11 cellular contexts compared by ENCODE assay signal in genomic region chr6:109318328-109318876, GRCh38.
DNase-seq lines count a peak whose midpoint lies in the region; ATAC-seq and TF ChIP-seq lines count a peak whose summit lies in the region.
"Had no signal": no experiment of that assay in that cellular context is flagged by ENCODE, and none has a peak within 500 bp of the region (broad histone marks: within the 10 kb centered on the region; RNA-seq: fewer than 3 reads in every experiment).

No MANE protein-coding gene starts in this region.

- H3K9ac ChIP-seq in Loucy (ENCODE audit: low read depth, low read length, poor library complexity, severe bottlenecking): no peak overlapping the region

- peak overlapping the region; percentile 35; the same call in 1 of the 2 replicates for H2AFZ ChIP-seq in Loucy (ENCODE audit: low read length)

- no peaks in the 10 kb centered on the region for H3K27me3 ChIP-seq in Loucy (ENCODE audit: insufficient read depth, low read length, poor library complexity, severe bottlenecking)
- H3K27me3 ChIP-seq in Peyer's patch: no peaks in the 10 kb centered on the region

- intact Hi-C loops in left colon (cut with DNase I, micrococcal nuclease) (no loop called here), CD14-positive monocyte (cut with micrococcal nuclease) (no loop called here)

- peaks cover 0 to 3% (median 0%) of the 10 kb centered on the region in 7 donors for H3K9me3 Mint-ChIP-seq in CD14-positive monocyte
- H3K9me3 Mint-ChIP-seq: activated B cell treated with CpG ODN at 0.5 μM for 24 hours; activated naive CD4-positive, alpha-beta T cell treated with anti-CD3 and anti-CD28 coated beads for 36 hours; effector memory CD8-positive, alpha-beta T cell had no signal

- H3K4me3 Mint-ChIP-seq in CD14-positive monocyte: peak overlapping the region in 1 of 2 donors; percentile 39
- H3K4me3 Mint-ChIP-seq: activated B cell treated with CpG ODN at 0.5 μM for 24 hours; activated naive CD4-positive, alpha-beta T cell treated with anti-CD3 and anti-CD28 coated beads for 36 hours; effector memory CD8-positive, alpha-beta T cell had no signal

- peak in 2 of 3 donors; percentile 81 to 82 for DNase-seq in Peyer's patch
- DNase-seq in left colon: peak; percentile 73 to 86
- DNase-seq in substantia nigra (lab: John Stamatoyannopoulos, UW): peak; percentile 24 to 93 (median 65)
- DNase-seq in CD14-positive monocyte (ENCODE audit: low spot score): no peak
- DNase-seq in cerebellar nuclear complex (lab: John Stamatoyannopoulos, UW): no peak
- DNase-seq in germinal center (ENCODE audit: low spot score): no peak
- no peak for DNase-seq in GF-D8 (lab: John Stamatoyannopoulos, UW)
- DNase-seq: activated B cell treated with CpG ODN at 0.5 μM for 24 hours; activated naive CD4-positive, alpha-beta T cell treated with anti-CD3 and anti-CD28 coated beads for 36 hours; effector memory CD8-positive, alpha-beta T cell had no signal

- peaks cover 19% of the 10 kb centered on the region for H3K4me1 Mint-ChIP-seq in CD14-positive monocyte

- peaks cover 29% of the 10 kb centered on the region for H3K4me1 ChIP-seq in Loucy (ENCODE audit: insufficient read depth, low read length, poor library complexity, severe bottlenecking)
- peaks cover 0 to 25% (median 0%) of the 10 kb centered on the region in 4 donors for H3K4me1 ChIP-seq in Peyer's patch

- H3F3A ChIP-seq in Loucy (ENCODE audit: low read depth): no peaks in the 10 kb centered on the region

- no peaks in the 10 kb centered on the region for H3K36me3 ChIP-seq in Loucy (ENCODE audit: insufficient read depth, low read length)
- no peaks in the 10 kb centered on the region for H3K36me3 ChIP-seq in Peyer's patch

- H3K27ac ChIP-seq in Peyer's patch: peak overlapping the region in 3 of 4 donors; percentile 56 to 90 (median 86)
- H3K27ac ChIP-seq in substantia nigra (ENCODE audit: low read depth, low read length, poor library complexity, severe bottlenecking): peak overlapping the region; percentile 99

- H3K4me3 ChIP-seq in Loucy (ENCODE audit: low read length, poor library complexity, severe bottlenecking) (no peak overlapping the region), Peyer's patch (no peak overlapping the region)

- no peaks in the 10 kb centered on the region for H3K9me3 ChIP-seq in Loucy (ENCODE audit: insufficient read depth, low read depth, low read length)
- H3K9me3 ChIP-seq in Peyer's patch: no peaks in the 10 kb centered on the region

- H3K36me3 Mint-ChIP-seq in CD14-positive monocyte: peaks cover 0 to 3% of the 10 kb centered on the region in 2 donors

- TF ChIP-seq CTCF in Loucy (conservative IDR thresholded peaks at IDR 0.05; ENCODE audit: low read length) (no peak), Peyer's patch (IDR thresholded peaks at IDR 0.05) (no peak), CD14-positive monocyte (IDR thresholded peaks at IDR 0.05) (no peak)

- TF ChIP-seq POLR2A in Peyer's patch (IDR thresholded peaks at IDR 0.05): peak; percentile 33 to 44

- H3K27me3 Mint-ChIP-seq in CD14-positive monocyte (ENCODE audit: low read depth in 3 of 3): peaks cover 0 to 2% (median 0%) of the 10 kb centered on the region in 3 donors
- H3K27me3 Mint-ChIP-seq: activated B cell treated with CpG ODN at 0.5 μM for 24 hours had no signal

- ATAC-seq in left colon: peak; percentile 93
- ATAC-seq: effector memory CD8-positive, alpha-beta T cell had no signal

- peak overlapping the region; percentile 22 for H3K4me2 ChIP-seq in Loucy (ENCODE audit: low read depth, low read length, poor library complexity, severe bottlenecking)

- no peaks in the 10 kb centered on the region for H3K9me2 ChIP-seq in Loucy (replicated peaks; ENCODE audit: low read depth, low read length)

- H4K20me1 ChIP-seq in Loucy (ENCODE audit: insufficient read depth, low read length, poor library complexity, severe bottlenecking): no peaks in the 10 kb centered on the region

- H3K79me2 ChIP-seq in Loucy (ENCODE audit: insufficient read depth, low read length): no peaks in the 10 kb centered on the region

- no peak overlapping the region for H3K27ac Mint-ChIP-seq in CD14-positive monocyte
- H3K27ac Mint-ChIP-seq: activated B cell treated with CpG ODN at 0.5 μM for 24 hours; activated naive CD4-positive, alpha-beta T cell treated with anti-CD3 and anti-CD28 coated beads for 36 hours; effector memory CD8-positive, alpha-beta T cell had no signal

Comparison
In these comparisons a context has a peak if more than half of its experiments do, and no peak if none do; other contexts are left out.
1. DNase-seq: peak in Peyer's patch (2 of 3), left colon (2 of 2) and substantia nigra (49 of 49); none in CD14-positive monocyte (single experiment), cerebellar nuclear complex (0 of 2), germinal center (single experiment) and GF-D8 (single experiment).